24 cellular contexts compared by ENCODE assay signal in the genomic region with DNA sequence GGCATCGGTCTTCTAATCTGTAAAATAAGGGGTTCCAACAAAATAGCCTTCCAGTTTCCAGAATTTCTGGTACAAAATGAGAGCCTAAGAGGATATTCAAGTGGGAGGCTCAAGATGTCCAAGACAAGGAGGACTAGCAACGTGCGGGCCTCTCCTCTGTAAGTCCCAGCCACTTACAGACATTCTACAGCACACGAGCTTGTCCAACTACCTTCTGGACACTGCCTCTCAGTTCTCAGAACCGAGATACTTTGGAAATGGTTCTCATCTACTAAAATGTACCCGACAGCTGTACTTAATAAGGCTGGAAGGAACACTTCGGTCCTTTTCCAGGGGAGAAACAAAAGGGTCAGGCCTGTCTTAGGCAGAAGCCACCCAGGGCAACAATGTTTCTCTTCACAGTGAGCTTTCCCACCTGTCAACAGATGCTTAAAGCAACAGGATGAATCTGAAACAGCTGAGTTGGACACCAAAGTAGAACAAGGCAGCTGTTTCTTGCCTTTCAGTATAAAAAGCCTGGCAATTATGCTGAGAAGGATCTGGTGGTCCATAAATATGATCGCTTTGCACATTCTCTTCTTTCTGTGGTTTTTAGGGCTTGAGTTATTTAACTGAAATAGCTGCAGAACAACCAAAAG.
A peak's percentile ranks its signal among the peaks of the same experiment; 100 is the strongest.
DNase-seq lines count a peak whose midpoint lies in the region; ATAC-seq and TF ChIP-seq lines count a peak whose summit lies in the region.
"Had no signal": no experiment of that assay in that cellular context is flagged by ENCODE, and none has a peak within 500 bp of the region (broad histone marks: within the 10 kb centered on the region; RNA-seq: fewer than 3 reads in every experiment).

No MANE protein-coding gene starts in this region.

- DNase-seq in MM.1S: peak; percentile 71
- peak; percentile 49 for DNase-seq in left kidney (ENCODE audit: low read depth, low spot score)
- DNase-seq in psoas muscle: no peak
- DNase-seq in CD4-positive, alpha-beta T cell: no peak
- DNase-seq in mucosa of descending colon: no peak
- no peak for DNase-seq in suprapubic skin (ENCODE audit: low spot score in 2 of 2)
- no peak for DNase-seq in transverse colon
- DNase-seq: C1 segment of cervical spinal cord; Caco-2; CD8-positive, alpha-beta T cell; DMS79 treated with DMSO at 0.1 percent for 48 hours; GF-D8; HCEC 1CT; NCI-H1105; NCI-H146; NCI-H1930; NCI-H2107; NCI-H446 treated with DMSO at 0.1 percent for 48 hours; NCI-H526; SHP77 treated with DMSO at 0.1 percent for 48 hours had no signal

- TF ChIP-seq EP300 in suprapubic skin (IDR thresholded peaks at IDR 0.05) (no peak), transverse colon (IDR thresholded peaks at IDR 0.05; ENCODE audit: low read depth) (no peak)

- ATAC-seq in psoas muscle (peak in 2 of 4 donors; percentile 49 to 71), mucosa of descending colon (no peak)
- no peak for ATAC-seq in CD4-positive, alpha-beta T cell (ENCODE audit: poor library complexity)
- ATAC-seq: CD8-positive, alpha-beta T cell had no signal

- peak overlapping the region; percentile 22; the same call in 1 of the 2 replicates for H3K27ac ChIP-seq in KMS-11
- H3K27ac ChIP-seq in MM.1S (ENCODE audit: low read length): peak overlapping the region; percentile 37; the same call in 1 of the 2 replicates
- peak overlapping the region; percentile 1 for H3K27ac ChIP-seq in psoas muscle
- H3K27ac ChIP-seq in CD4-positive, alpha-beta T cell (ENCODE audit: low read depth, low read length): no peak overlapping the region
- no peak overlapping the region for H3K27ac ChIP-seq in suprapubic skin
- H3K27ac ChIP-seq in transverse colon: no peak overlapping the region
- H3K27ac ChIP-seq: RWPE1, SK-N-MC had no signal

- POLR2A ChIA-PET in CD4-positive, alpha-beta T cell (lab: Charles Lee): no interaction called here

- H3F3A ChIP-seq in MM.1S (ENCODE audit: insufficient read depth, low read length): no peaks in the 10 kb centered on the region

- H3K27me3 Mint-ChIP-seq in CD4-positive, alpha-beta T cell: no peaks in the 10 kb centered on the region
- H3K27me3 Mint-ChIP-seq: IgD-negative memory B cell had no signal

- 33 to 41% (median 34%) methylated on average over 8 of the region's 8 CpGs for WGBS in psoas muscle, 3 donors
- WGBS in suprapubic skin: 72% methylated on average over 8 of the region's 8 CpGs
- WGBS in transverse colon (ENCODE audit: low coverage in 1 of 2), 2 donors: 67 to 92% methylated on average over 2 to 8 of the region's 8 CpGs

- in situ Hi-C loops in transverse colon (cut with MboI; ENCODE audit: low pct_ligation_motif_present in 1 of 4, low pct_unique_long_range_greater_than_20kb in 1 of 4, low sequenced_read_pairs in 3 of 4): no loop called here

- H3K9me2 ChIP-seq in MM.1S (replicated peaks; ENCODE audit: insufficient read depth, low read length): no peaks in the 10 kb centered on the region

- TF ChIP-seq POLR2A in suprapubic skin (IDR thresholded peaks at IDR 0.05): no peak
- no peak for TF ChIP-seq POLR2A in transverse colon (IDR thresholded peaks at IDR 0.05)

- no peaks in the 10 kb centered on the region for H3K9me3 ChIP-seq in MM.1S (replicated peaks; ENCODE audit: insufficient read depth, low read length)
- H3K9me3 ChIP-seq in psoas muscle: no peaks in the 10 kb centered on the region
- H3K9me3 ChIP-seq in CD4-positive, alpha-beta T cell (ENCODE audit: control insufficient read depth, low read length): no peaks in the 10 kb centered on the region
- H3K9me3 ChIP-seq in mucosa of descending colon: no peaks in the 10 kb centered on the region
- H3K9me3 ChIP-seq in suprapubic skin: no peaks in the 10 kb centered on the region
- H3K9me3 ChIP-seq in transverse colon: no peaks in the 10 kb centered on the region
- H3K9me3 ChIP-seq: Caco-2 had no signal

- H3K36me3 Mint-ChIP-seq in CD4-positive, alpha-beta T cell (ENCODE audit: low read depth): no peaks in the 10 kb centered on the region
- H3K36me3 Mint-ChIP-seq: CD8-positive, alpha-beta T cell; IgD-negative memory B cell had no signal

- intact Hi-C loops in psoas muscle (cut with DNase I) (no loop called here), mucosa of descending colon (cut with DNase I, micrococcal nuclease) (no loop called here), transverse colon (cut with DNase I; ENCODE audit: low total_unique reads) (no loop called here)
- intact Hi-C loops in CD4-positive, alpha-beta T cell (cut with DNase I, micrococcal nuclease): no loop called here

- H3K79me2 ChIP-seq in KMS-11 (ENCODE audit: insufficient read depth, low read depth): no peaks in the 10 kb centered on the region
- H3K79me2 ChIP-seq in MM.1S (ENCODE audit: low read length): no peaks in the 10 kb centered on the region

- no peak overlapping the region for H3K4me3 Mint-ChIP-seq in CD4-positive, alpha-beta T cell
- H3K4me3 Mint-ChIP-seq: CD8-positive, alpha-beta T cell; IgD-negative memory B cell had no signal

- H3K4me2 ChIP-seq in KMS-11 (peak overlapping the region; percentile 21; the same call in 1 of the 2 replicates), MM.1S (ENCODE audit: low read depth, low read length) (no peak overlapping the region)

- no peaks in the 10 kb centered on the region for H3K4me1 Mint-ChIP-seq in CD4-positive, alpha-beta T cell (ENCODE audit: low read depth)
- H3K4me1 Mint-ChIP-seq: IgD-negative memory B cell had no signal

- H3K9me3 Mint-ChIP-seq in CD4-positive, alpha-beta T cell: no peaks in the 10 kb centered on the region
- H3K9me3 Mint-ChIP-seq: CD8-positive, alpha-beta T cell; IgD-negative memory B cell had no signal

- no peak overlapping the region for H3K4me3 ChIP-seq in KMS-11 (IDR thresholded peaks at IDR 0.05; ENCODE audit: insufficient read depth, low read depth, low read length)
- no peak overlapping the region for H3K4me3 ChIP-seq in MM.1S (ENCODE audit: low read length)
- no peak overlapping the region for H3K4me3 ChIP-seq in psoas muscle
- no peak overlapping the region for H3K4me3 ChIP-seq in mucosa of descending colon
- H3K4me3 ChIP-seq in suprapubic skin: no peak overlapping the region
- H3K4me3 ChIP-seq in transverse colon: no peak overlapping the region
- H3K4me3 ChIP-seq: SK-N-MC had no signal

- H3K27ac Mint-ChIP-seq in CD4-positive, alpha-beta T cell: no peak overlapping the region
- H3K27ac Mint-ChIP-seq: CD8-positive, alpha-beta T cell; IgD-negative memory B cell had no signal

- H4K20me1 ChIP-seq in KMS-11 (ENCODE audit: insufficient read depth) (no peaks in the 10 kb centered on the region), MM.1S (ENCODE audit: insufficient read depth, low read length) (no peaks in the 10 kb centered on the region)

- no peaks in the 10 kb centered on the region for H3K27me3 ChIP-seq in KMS-11 (ENCODE audit: insufficient read depth, low read depth)
- no peaks in the 10 kb centered on the region for H3K27me3 ChIP-seq in MM.1S (replicated peaks; ENCODE audit: insufficient read depth, low read length)
- peaks cover 0 to 4% (median 0%) of the 10 kb centered on the region in 3 donors for H3K27me3 ChIP-seq in psoas muscle (ENCODE audit: insufficient read depth in 3 of 3, low read length in 2 of 3)
- H3K27me3 ChIP-seq in CD4-positive, alpha-beta T cell (ENCODE audit: control insufficient read depth, insufficient read depth, low read length): no peaks in the 10 kb centered on the region
- no peaks in the 10 kb centered on the region for H3K27me3 ChIP-seq in suprapubic skin
- no peaks in the 10 kb centered on the region for H3K27me3 ChIP-seq in transverse colon

- no peaks in the 10 kb centered on the region for H3K36me3 ChIP-seq in KMS-11 (ENCODE audit: insufficient read depth)
- no peaks in the 10 kb centered on the region for H3K36me3 ChIP-seq in MM.1S (replicated peaks; ENCODE audit: insufficient read depth, low read length)
- no peaks in the 10 kb centered on the region for H3K36me3 ChIP-seq in psoas muscle (ENCODE audit: insufficient read depth in 1 of 2, low read depth in 1 of 2)
- H3K36me3 ChIP-seq in mucosa of descending colon (ENCODE audit: low read depth): no peaks in the 10 kb centered on the region
- no peaks in the 10 kb centered on the region for H3K36me3 ChIP-seq in suprapubic skin
- no peaks in the 10 kb centered on the region for H3K36me3 ChIP-seq in transverse colon

- CTCF ChIA-PET in CD4-positive, alpha-beta T cell (lab: Charles Lee): no interaction called here

- H2AFZ ChIP-seq in KMS-11 (ENCODE audit: low read depth) (no peak overlapping the region; the same call in 1 of the 2 replicates), MM.1S (ENCODE audit: low read length) (0 out of 2 replicates have a peak overlapping the region, but pooled peaks have one; percentile 29)

- H3K4me1 ChIP-seq in KMS-11 (ENCODE audit: low read depth, poor library complexity, severe bottlenecking) (peaks cover 22% of the 10 kb centered on the region), MM.1S (ENCODE audit: low read length) (peaks cover 10% of the 10 kb centered on the region; the same call in 1 of the 2 replicates), psoas muscle (no peaks in the 10 kb centered on the region), mucosa of descending colon (ENCODE audit: low read depth) (no peaks in the 10 kb centered on the region), suprapubic skin (no peaks in the 10 kb centered on the region), transverse colon (no peaks in the 10 kb centered on the region)
- H3K4me1 ChIP-seq: Caco-2 had no signal

- H3K9ac ChIP-seq in KMS-11 (no peak overlapping the region), MM.1S (ENCODE audit: low read length) (no peak overlapping the region)

- TF ChIP-seq CTCF in KMS-11 (conservative IDR thresholded peaks at IDR 0.05; ENCODE audit: low read depth, low read length) (no peak), MM.1S (IDR thresholded peaks at IDR 0.05; ENCODE audit: low read length) (no peak), psoas muscle (IDR thresholded peaks at IDR 0.05) (no peak), mucosa of descending colon (IDR thresholded peaks at IDR 0.05) (no peak), suprapubic skin (IDR thresholded peaks at IDR 0.05) (no peak), transverse colon (IDR thresholded peaks at IDR 0.05) (no peak)
- TF ChIP-seq CTCF in CD4-positive, alpha-beta T cell (IDR thresholded peaks at IDR 0.05): no peak

Comparison
In these comparisons a context has a peak if more than half of its experiments do, and no peak if none do; other contexts are left out.
1. H3K27ac ChIP-seq: peak in KMS-11 (single experiment), MM.1S (single experiment) and psoas muscle (single experiment); none in CD4-positive, alpha-beta T cell (single experiment), suprapubic skin (single experiment) and transverse colon (0 of 4).
2. DNase-seq: peak in MM.1S (single experiment) and left kidney (single experiment); none in psoas muscle (0 of 2), CD4-positive, alpha-beta T cell (0 of 10), mucosa of descending colon (0 of 3), suprapubic skin (0 of 2) and transverse colon (single experiment).